Comparison of ENCODE assay signal across 9 cellular contexts in genomic region chr1:7470904-7471638, GRCh38.
DNase-seq lines count a peak whose midpoint lies in the region; ATAC-seq and TF ChIP-seq lines count a peak whose summit lies in the region.
"Had no signal": no experiment of that assay in that cellular context is flagged by ENCODE, and none has a peak within 500 bp of the region (broad histone marks: within the 10 kb centered on the region; RNA-seq: fewer than 3 reads in every experiment).

No MANE protein-coding gene starts in this region.

- no peak overlapping the region for H3K4me3 Mint-ChIP-seq in nephron progenitor cell

- TF ChIP-seq CTCF in nephron progenitor cell (IDR thresholded peaks at IDR 0.05), result no peak
- TF ChIP-seq CTCF in dorsolateral prefrontal cortex (IDR thresholded peaks at IDR 0.05 in 54 of 56, conservative IDR thresholded peaks at IDR 0.05 in 2 of 56; ENCODE audit: low read depth in 1 of 56, partially characterized antibody in 56 of 56), result no peak

- ATAC-seq in GM21360 (IDR thresholded peaks at IDR 0.05; ENCODE audit: unreplicated experiment), result no peak
- no peak for ATAC-seq in HG02610 (IDR thresholded peaks at IDR 0.05; ENCODE audit: unreplicated experiment)

- H3K4me3 ChIP-seq in dorsolateral prefrontal cortex, result no peak overlapping the region
- H3K4me3 ChIP-seq: PC-9 had no signal

- DNase-seq in CD1c-positive myeloid dendritic cell (ENCODE audit: extremely low spot score) (peak; percentile 11), NCI-H226 (peak; percentile 97), epidermal melanocyte (ENCODE audit: insufficient read length, low spot score) (peak; percentile 64), nephron progenitor cell (no peak), dorsolateral prefrontal cortex (no peak)
- DNase-seq in activated CD4-positive, CD25-positive, alpha-beta regulatory T cell treated with anti-CD3 and anti-CD28 coated beads, Interleukin-2, amount 50 U/mL, for 72 hours, result no peak

- peaks cover 4% of the 10 kb centered on the region for H3K9me3 Mint-ChIP-seq in nephron progenitor cell

- H3K27me3 ChIP-seq in dorsolateral prefrontal cortex, result no peaks in the 10 kb centered on the region

- no peak overlapping the region for H3K27ac ChIP-seq in dorsolateral prefrontal cortex
- H3K27ac ChIP-seq: PC-9 had no signal

- peaks cover 5% of the 10 kb centered on the region for H3K27me3 Mint-ChIP-seq in nephron progenitor cell (ENCODE audit: low read depth, poor library complexity)

- H3K27ac Mint-ChIP-seq in nephron progenitor cell, result peak overlapping the region; percentile 80

- intact Hi-C loops in dorsolateral prefrontal cortex (cut with DNase I), result no loop called here

- peaks cover 27% of the 10 kb centered on the region for H3K4me1 Mint-ChIP-seq in nephron progenitor cell

- H3K36me3 Mint-ChIP-seq in nephron progenitor cell (ENCODE audit: low read depth), result no peaks in the 10 kb centered on the region

Comparison
In these comparisons a context has a peak if more than half of its experiments do, and no peak if none do; other contexts are left out.
1. DNase-seq: peak in CD1c-positive myeloid dendritic cell (single experiment), NCI-H226 (single experiment) and epidermal melanocyte (single experiment); none in nephron progenitor cell (single experiment), dorsolateral prefrontal cortex (0 of 10) and activated CD4-positive, CD25-positive, alpha-beta regulatory T cell treated with anti-CD3 and anti-CD28 coated beads, Interleukin-2, amount 50 U/mL, for 72 hours (single experiment).